Comparison of ENCODE assay signal across 8 cellular contexts in the genomic region with DNA sequence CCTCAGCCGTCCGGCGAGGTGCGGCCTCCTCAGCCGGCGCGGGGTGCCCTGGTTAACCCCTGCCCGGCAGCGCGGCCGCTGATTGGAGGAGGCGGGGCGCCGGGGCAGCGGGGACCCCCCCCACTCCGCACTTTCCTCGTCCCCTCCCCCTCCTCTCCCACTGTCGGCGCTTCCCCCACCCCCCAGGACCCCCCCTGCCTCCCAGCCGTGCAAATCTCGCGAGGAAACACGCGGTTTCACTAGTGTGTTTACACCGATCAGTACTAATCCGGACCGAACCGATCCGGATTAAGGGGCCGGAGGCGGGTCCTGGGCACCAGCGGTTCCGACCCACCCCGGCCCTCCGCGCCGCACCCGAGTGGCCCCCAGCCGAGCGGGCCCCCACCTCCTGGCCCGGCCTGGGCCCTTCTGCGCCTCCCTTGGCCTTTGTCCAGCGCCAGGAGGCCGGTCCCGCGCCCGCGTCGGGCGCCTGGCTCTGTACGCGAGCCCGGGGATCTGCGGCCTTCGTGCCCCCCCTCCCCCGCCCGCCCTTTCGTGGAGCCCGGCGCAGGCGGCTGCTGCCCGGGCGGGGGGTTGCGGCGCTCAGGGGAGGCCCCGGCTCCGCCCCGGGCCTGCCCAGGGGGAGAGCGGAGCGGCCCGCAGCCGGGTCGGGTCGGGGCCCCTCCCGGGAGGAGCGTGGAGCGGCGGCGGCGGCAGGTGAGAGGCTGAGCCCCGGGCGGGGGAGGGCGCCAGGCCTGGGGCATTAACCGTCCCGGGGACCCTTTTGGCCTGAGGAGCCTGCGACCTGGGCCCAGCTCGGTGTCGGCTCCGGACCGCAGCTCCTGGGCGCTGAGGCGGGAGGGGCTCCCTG. TPM values are rescaled to one million over a fixed set of nuclear protein-coding genes. Genes with fewer than 3 reads are reported as not detected.
DNase-seq lines count a peak whose midpoint lies in the region; ATAC-seq and TF ChIP-seq lines count a peak whose summit lies in the region.
"Not testable (repeated sequence)": the region's sequence is repeated elsewhere in the genome, so short reads cannot be mapped to it uniquely, and the experiment has no call there.

No MANE protein-coding gene starts in this region.

- under 1% methylated on average over 63 of the region's 92 CpGs for WGBS in mesenchymal stem cell

- H3K27ac ChIP-seq in CD8-positive, alpha-beta T cell (ENCODE audit: low read depth, low read length), result peak overlapping the region; percentile 79
- H3K27ac ChIP-seq in mesenchymal stem cell (ENCODE audit: low read length, poor library complexity, severe bottlenecking), result not testable (repeated sequence)

- DNase-seq in CD8-positive, alpha-beta T cell, result peak; percentile 57 to 86 (median 75)
- DNase-seq in HT1080 (ENCODE audit: low read depth) (peak; percentile 55), mesenchymal stem cell (peak; percentile 80)
- peak; percentile 80 for DNase-seq in NK-92 treated with Interleukin-12 subunit alpha and Interleukin-12 subunit beta, amount 100 ng/mL, for 24 hours (lab: John Stamatoyannopoulos, UW)
- peak; percentile 51 to 69 (median 56) for DNase-seq in activated CD8-positive, alpha-beta memory T cell treated with anti-CD3 and anti-CD28 coated beads for 48 hours (ENCODE audit: low read depth in 2 of 3, low spot score in 2 of 3)
- peak; percentile 67 to 78 (median 69) for DNase-seq in effector memory CD8-positive, alpha-beta T cell
- DNase-seq in stimulated activated CD8-positive, alpha-beta memory T cell treated with anti-CD3 and anti-CD28 coated beads, Interleukin-12 subunit alpha, Interleukin-12 subunit beta, amount 100 ng/mL, for 1 hour (ENCODE audit: low read depth), result peak; percentile 62

- H3K4me1 ChIP-seq in CD8-positive, alpha-beta T cell (ENCODE audit: insufficient read depth, low read length), result peaks cover 15% of the 10 kb centered on the region
- H3K4me1 ChIP-seq in mesenchymal stem cell (ENCODE audit: control insufficient read depth, insufficient read depth, low read depth, low read length), result not testable (repeated sequence)

- intact Hi-C loops in CD8-positive, alpha-beta T cell (cut with DNase I, micrococcal nuclease), result loop anchor here (2.0 to 10.0 kb wide), 2 partner anchors 55 to 127 kb away; partner anchors contain the start of genes METTL2B (in 2 of the 2) and IMPDH1 (in 1 of the 2)

- H3K4me3 ChIP-seq in CD8-positive, alpha-beta T cell (ENCODE audit: low read depth, low read length), result peak overlapping the region; percentile 50
- H3K4me3 ChIP-seq in mesenchymal stem cell (ENCODE audit: insufficient read depth in 1 of 2, low read depth in 1 of 2, low read length in 2 of 2), result peak overlapping the region; percentile 78 to 88

- H3K27ac Mint-ChIP-seq in CD8-positive, alpha-beta T cell, result peak overlapping the region; percentile 84
- peak overlapping the region; percentile 90 to 91 for H3K27ac Mint-ChIP-seq in effector memory CD8-positive, alpha-beta T cell

- not testable (repeated sequence) for H2AK5ac ChIP-seq in mesenchymal stem cell (ENCODE audit: low read length, severe bottlenecking)

- H3K27me3 Mint-ChIP-seq in CD8-positive, alpha-beta T cell (ENCODE audit: low read depth); effector memory CD8-positive, alpha-beta T cell: not testable (repeated sequence)

- H2BK120ac ChIP-seq in mesenchymal stem cell (ENCODE audit: low read depth, low read length), result peak overlapping the region; percentile 95

- not testable (repeated sequence) for H2AFZ ChIP-seq in mesenchymal stem cell (ENCODE audit: low read depth, low read length)

- H3K14ac ChIP-seq in mesenchymal stem cell (ENCODE audit: low read length in 2 of 2), result peak overlapping the region in 1 of 2 experiments; percentile 28

- not testable (repeated sequence) for H3K9me3 Mint-ChIP-seq in CD8-positive, alpha-beta T cell; effector memory CD8-positive, alpha-beta T cell

- H3K23ac ChIP-seq in mesenchymal stem cell (ENCODE audit: low read length in 2 of 2), result not testable (repeated sequence)

- peak overlapping the region; percentile 92 for H4K8ac ChIP-seq in mesenchymal stem cell (ENCODE audit: low read length)

- peak overlapping the region; percentile 89 to 93 for H3K18ac ChIP-seq in mesenchymal stem cell (ENCODE audit: low read depth in 1 of 2, low read length in 2 of 2)

- not testable (repeated sequence) for H2BK12ac ChIP-seq in mesenchymal stem cell (ENCODE audit: low read length in 2 of 2)

- H3K79me1 ChIP-seq in mesenchymal stem cell (replicated peaks; ENCODE audit: low read length, poor library complexity, severe bottlenecking), result not testable (repeated sequence)

- H3K4me1 Mint-ChIP-seq in CD8-positive, alpha-beta T cell (ENCODE audit: low read depth), result peaks cover 34% of the 10 kb centered on the region
- peaks cover 15 to 27% of the 10 kb centered on the region in 2 donors for H3K4me1 Mint-ChIP-seq in effector memory CD8-positive, alpha-beta T cell (ENCODE audit: low read depth in 2 of 2)

- ATAC-seq in CD8-positive, alpha-beta T cell, result peak; percentile 71
- peak; percentile 62 for ATAC-seq in GM21381 (IDR thresholded peaks at IDR 0.05; ENCODE audit: unreplicated experiment)
- peak; percentile 71 for ATAC-seq in effector memory CD8-positive, alpha-beta T cell (replicated peaks)

- peak overlapping the region; percentile 19 for H2BK5ac ChIP-seq in mesenchymal stem cell (ENCODE audit: low read depth, low read length, poor library complexity, severe bottlenecking)

- not testable (repeated sequence) for H3K27me3 ChIP-seq in CD8-positive, alpha-beta T cell (ENCODE audit: insufficient read depth, low read length); mesenchymal stem cell (ENCODE audit: control insufficient read depth in 1 of 2, insufficient read depth in 1 of 2, low read length in 2 of 2)

- not testable (repeated sequence) for H3K36me3 ChIP-seq in CD8-positive, alpha-beta T cell (ENCODE audit: insufficient read depth, low read length); mesenchymal stem cell (ENCODE audit: control insufficient read depth in 1 of 2, insufficient read depth in 2 of 2, low read depth in 1 of 2, low read length in 2 of 2)

- H3K36me3 Mint-ChIP-seq in CD8-positive, alpha-beta T cell, result peaks cover 21% of the 10 kb centered on the region
- H3K36me3 Mint-ChIP-seq in effector memory CD8-positive, alpha-beta T cell (ENCODE audit: insufficient read depth), result peaks cover 28% of the 10 kb centered on the region

- peak overlapping the region; percentile 96 for H3K9ac ChIP-seq in mesenchymal stem cell (ENCODE audit: low read length)

- H4K91ac ChIP-seq in mesenchymal stem cell (ENCODE audit: low read length), result peak overlapping the region; percentile 50

- H3K4ac ChIP-seq in mesenchymal stem cell (ENCODE audit: low read depth in 1 of 2, low read length in 2 of 2), result peak overlapping the region in 1 of 2 experiments; percentile 49

- CTCF ChIA-PET in CD8-positive, alpha-beta T cell (lab: Charles Lee), result not testable (repeated sequence)

- not testable (repeated sequence) for H3K9me3 ChIP-seq in CD8-positive, alpha-beta T cell (ENCODE audit: low read length); mesenchymal stem cell (ENCODE audit: control insufficient read depth, low read length)

- peak overlapping the region; percentile 69 for H2BK15ac ChIP-seq in mesenchymal stem cell (ENCODE audit: low read depth, poor library complexity, severe bottlenecking)

- TF ChIP-seq CTCF in CD8-positive, alpha-beta T cell (IDR thresholded peaks at IDR 0.05), result not testable (repeated sequence)

- POLR2A ChIA-PET in CD8-positive, alpha-beta T cell (lab: Charles Lee), result not testable (repeated sequence)

- peak overlapping the region; percentile 75 for H3K4me3 Mint-ChIP-seq in CD8-positive, alpha-beta T cell
- H3K4me3 Mint-ChIP-seq in effector memory CD8-positive, alpha-beta T cell, result peak overlapping the region; percentile 77 to 79

- H3K4me2 ChIP-seq in mesenchymal stem cell (ENCODE audit: low read length, poor library complexity, severe bottlenecking), result peak overlapping the region; percentile 91

RNA-seq across cellular contexts. Expression of gene METTL2B, which starts 54.8 kb away (rescaled TPM):
- total RNA-seq in CD8-positive, alpha-beta T cell, result 10 to 100 TPM; 11.6 to 11.9 TPM
- 49.4 and 62.9 TPM in 2 replicates for total RNA-seq in HT1080 (2014; rRNA removed; shearing (Covaris generic))
- 44.1 and 53.1 TPM in 2 replicates for polyA plus RNA-seq in HT1080 (2015; cell fraction: cytosol; rRNA removed)
- 52.9 and 59.8 TPM in 2 replicates for polyA plus RNA-seq in HT1080 (2015; cell fraction: nucleus; rRNA removed)
- polyA plus RNA-seq in mesenchymal stem cell (2013, experiment 1 of 2), result 19.1 TPM
- 19.3 TPM for polyA plus RNA-seq in mesenchymal stem cell (2013, experiment 2 of 2)
